Comparison of ENCODE assay signal across 1 cellular context in the genomic region with DNA sequence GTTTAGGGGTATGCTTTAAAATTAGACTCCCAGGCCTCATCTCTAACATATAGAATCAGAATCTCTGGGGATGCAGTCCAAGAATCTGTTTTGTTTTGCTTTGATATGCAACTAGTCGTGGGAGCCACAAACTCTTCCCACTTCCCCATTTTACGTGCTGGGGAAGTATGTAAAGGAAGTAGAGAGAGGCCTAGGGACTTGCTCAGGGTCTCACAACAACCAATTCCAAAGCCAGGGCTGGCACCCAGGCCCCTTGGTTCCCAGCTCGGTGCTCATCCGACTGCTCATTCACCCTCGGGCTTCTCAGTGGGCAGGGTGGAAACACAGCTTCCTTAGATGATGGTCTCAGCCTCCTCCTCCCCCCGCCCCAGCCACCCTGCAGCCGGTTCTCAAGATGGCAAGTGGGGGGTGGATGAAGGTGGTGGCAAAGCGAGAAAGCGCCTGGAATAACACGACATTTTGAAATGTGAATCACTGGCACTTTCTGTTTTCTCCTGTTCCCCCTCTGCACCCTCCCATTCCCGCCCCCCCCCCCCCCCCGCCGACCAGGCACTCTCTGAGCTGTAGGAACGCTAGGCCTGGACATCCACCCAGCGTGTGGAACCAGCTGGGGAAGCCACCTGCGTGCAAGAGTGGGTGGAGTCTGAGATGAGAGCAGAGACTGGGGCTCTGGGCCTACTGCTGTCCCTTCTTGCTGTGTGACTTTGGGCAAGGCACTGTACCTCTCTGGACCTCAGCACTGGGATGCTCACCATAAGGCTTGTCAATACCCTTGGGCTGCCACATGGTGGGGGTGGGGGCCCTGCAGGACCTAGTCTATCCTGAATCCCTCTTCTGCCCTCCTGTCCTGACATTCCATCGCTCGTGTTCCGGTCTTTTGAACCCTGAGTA.
TF ChIP-seq lines count a peak whose summit lies in the region.

No MANE protein-coding gene starts in this region.

TF ChIP-seq in GM12878, 131 proteins besides CTCF, POLR2A, EP300 and RAD21 (continued from another document):
- peak; percentile 41; the same call in 1 of the 2 replicates for TF ChIP-seq BMI1 (IDR thresholded peaks at IDR 0.05; ENCODE audit: borderline replicate concordance)
- peak; percentile 67 for TF ChIP-seq DPF2 (IDR thresholded peaks at IDR 0.05)
- TF ChIP-seq SPI1 (IDR thresholded peaks at IDR 0.05; ENCODE audit: borderline replicate concordance, insufficient read depth, low read depth, low read length): peak; percentile 99
TF ChIP-seq in GM12878: peak in this region for 33.
